Comparison of ENCODE assay signal across 21 cellular contexts in the genomic region with DNA sequence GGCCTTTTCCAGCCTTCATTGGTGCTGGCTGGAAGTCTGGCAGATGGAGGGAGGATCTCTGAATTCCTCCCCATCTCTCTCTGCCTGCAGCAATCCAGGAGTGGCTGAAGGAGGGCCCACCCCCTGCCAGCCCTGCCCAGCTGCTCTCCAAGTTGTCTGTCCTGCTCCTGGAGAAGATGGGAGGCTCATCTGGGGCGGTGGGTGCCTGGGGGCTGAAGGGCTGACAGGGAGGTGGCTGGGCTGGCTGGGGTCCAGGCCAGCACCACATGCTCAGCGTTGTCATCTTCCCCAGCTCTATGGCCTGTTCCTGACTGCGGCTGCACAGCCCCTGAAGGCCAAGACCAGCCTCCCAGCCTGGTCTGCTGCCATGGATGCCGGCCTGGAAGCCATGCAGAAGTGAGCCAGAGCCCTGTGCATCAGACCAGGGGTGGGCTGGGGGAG. TPM values are rescaled to one million over a fixed set of nuclear protein-coding genes. Genes with fewer than 3 reads are reported as not detected.
DNase-seq lines count a peak whose midpoint lies in the region; ATAC-seq and TF ChIP-seq lines count a peak whose summit lies in the region.
"Had no signal": no experiment of that assay in that cellular context is flagged by ENCODE, and none has a peak within 500 bp of the region (broad histone marks: within the 10 kb centered on the region; RNA-seq: fewer than 3 reads in every experiment).

No MANE protein-coding gene starts in this region.

- peaks cover 24% of the 10 kb centered on the region for H3K36me3 Mint-ChIP-seq in activated CD4-positive, alpha-beta T cell treated with anti-CD3 and anti-CD28 coated beads for 36 hours (ENCODE audit: low read depth)
- H3K36me3 Mint-ChIP-seq in GM23338 (ENCODE audit: low read depth): peaks cover 9% of the 10 kb centered on the region; the same call in 1 of the 3 replicates

- H3K36me3 ChIP-seq in uterus (no peaks in the 10 kb centered on the region), GM23338 (ENCODE audit: insufficient read depth) (no peaks in the 10 kb centered on the region)

- H3K9me3 Mint-ChIP-seq in activated CD4-positive, alpha-beta T cell treated with anti-CD3 and anti-CD28 coated beads for 36 hours (ENCODE audit: low read depth): no peaks in the 10 kb centered on the region
- H3K9me3 Mint-ChIP-seq in GM23338: no peaks in the 10 kb centered on the region
- H3K9me3 Mint-ChIP-seq: activated naive CD8-positive, alpha-beta T cell treated with anti-CD3 and anti-CD28 coated beads for 36 hours; central memory CD8-positive, alpha-beta T cell; naive B cell had no signal

- H3K9me3 ChIP-seq in uterus: no peaks in the 10 kb centered on the region
- H3K9me3 ChIP-seq: Caco-2 had no signal

- no peak for TF ChIP-seq POLR2A in uterus (IDR thresholded peaks at IDR 0.05)

- POLR2A ChIA-PET in activated CD4-positive, alpha-beta T cell treated with anti-CD3 and anti-CD28 coated beads for 36 hours (lab: Charles Lee): no interaction called here

- H3K4me2 ChIP-seq in GM23338: no peak overlapping the region

- DNase-seq in NCI-H82 (lab: John Stamatoyannopoulos, UW) (peak; percentile 75), NCI-H82 treated with DMSO at 0.1 percent for 48 hours (lab: John Stamatoyannopoulos, UW; ENCODE audit: unreplicated experiment) (no peak), uterus (no peak), NCI-H2081 treated with DMSO at 0.1 percent for 48 hours (lab: John Stamatoyannopoulos, UW) (no peak), GM23338 (ENCODE audit: low spot score) (no peak)
- DNase-seq in activated CD4-positive, alpha-beta T cell treated with anti-CD3 and anti-CD28 coated beads for 36 hours: no peak
- DNase-seq: activated naive CD8-positive, alpha-beta T cell treated with anti-CD3 and anti-CD28 coated beads for 36 hours; activated T-cell treated with anti-CD3 and anti-CD28 coated beads for 4 hours; Caco-2; head of caudate nucleus; left cardiac atrium; naive B cell; NCI-H2029; PC-3; right cardiac atrium; stimulated activated naive CD8-positive, alpha-beta T cell treated with anti-CD3 and anti-CD28 coated beads, Interleukin-15, Interleukin-2, amounts not matched to agents 100 U/mL and 50 U/mL, for 24 hours had no signal

- CTCF ChIA-PET in activated CD4-positive, alpha-beta T cell treated with anti-CD3 and anti-CD28 coated beads for 36 hours (lab: Charles Lee): no interaction called here

- no peaks in the 10 kb centered on the region for H4K20me1 ChIP-seq in GM23338 (replicated peaks; ENCODE audit: insufficient read depth)

- H3K27ac ChIP-seq in layer of hippocampus (ENCODE audit: low read depth, low read length) (peak overlapping the region; percentile 24), uterus (peak overlapping the region; percentile 40 to 56), GM23338 (ENCODE audit: low read depth) (no peak overlapping the region)

- H3K4me1 ChIP-seq in uterus (no peaks in the 10 kb centered on the region), GM23338 (ENCODE audit: insufficient read depth) (no peaks in the 10 kb centered on the region)
- H3K4me1 ChIP-seq: Caco-2 had no signal

- H3F3A ChIP-seq in GM23338 (replicated peaks; ENCODE audit: low read depth): no peaks in the 10 kb centered on the region

- no peaks in the 10 kb centered on the region for H3K9me2 ChIP-seq in GM23338 (ENCODE audit: insufficient read depth)

- H2AFZ ChIP-seq in GM23338: no peak overlapping the region

- H3K4me3 Mint-ChIP-seq in activated CD4-positive, alpha-beta T cell treated with anti-CD3 and anti-CD28 coated beads for 36 hours: no peak overlapping the region
- no peak overlapping the region for H3K4me3 Mint-ChIP-seq in GM23338
- H3K4me3 Mint-ChIP-seq: activated naive CD8-positive, alpha-beta T cell treated with anti-CD3 and anti-CD28 coated beads for 36 hours; central memory CD8-positive, alpha-beta T cell; naive B cell had no signal

- no peak overlapping the region for H3K27ac Mint-ChIP-seq in activated CD4-positive, alpha-beta T cell treated with anti-CD3 and anti-CD28 coated beads for 36 hours
- no peak overlapping the region for H3K27ac Mint-ChIP-seq in GM23338
- H3K27ac Mint-ChIP-seq: activated naive CD8-positive, alpha-beta T cell treated with anti-CD3 and anti-CD28 coated beads for 36 hours had no signal

- ATAC-seq in SK-N-SH treated with all-trans-retinoic acid at 6 μM for 48 hours (peak; percentile 53; the same call in 2 of the 3 replicates), GM23338 (no peak)
- no peak for ATAC-seq in activated CD4-positive, alpha-beta T cell treated with anti-CD3 and anti-CD28 coated beads for 36 hours
- ATAC-seq: activated CD4-positive, CD25-positive, alpha-beta regulatory T cell treated with anti-CD3 and anti-CD28 coated beads, Interleukin-2, amount 50 U/mL, for 24 hours; PC-3; right cardiac atrium; stimulated activated naive CD8-positive, alpha-beta T cell treated with anti-CD3 and anti-CD28 coated beads, Interleukin-15, Interleukin-2, amounts not matched to agents 100 U/mL and 50 U/mL, for 24 hours had no signal

- intact Hi-C loops in uterus (cut with DNase I; ENCODE audit: low total_unique reads): no loop called here
- intact Hi-C loops in activated CD4-positive, alpha-beta T cell treated with anti-CD3 and anti-CD28 coated beads for 36 hours (cut with DNase I, micrococcal nuclease): no loop called here

- no peak overlapping the region for H3K4me3 ChIP-seq in uterus
- H3K4me3 ChIP-seq in GM23338: no peak overlapping the region

- H3K27me3 Mint-ChIP-seq in activated CD4-positive, alpha-beta T cell treated with anti-CD3 and anti-CD28 coated beads for 36 hours: no peaks in the 10 kb centered on the region
- H3K27me3 Mint-ChIP-seq in GM23338 (ENCODE audit: insufficient read depth, low read depth, poor library complexity): peaks cover 12% of the 10 kb centered on the region
- H3K27me3 Mint-ChIP-seq: activated naive CD8-positive, alpha-beta T cell treated with anti-CD3 and anti-CD28 coated beads for 36 hours; central memory CD8-positive, alpha-beta T cell; naive B cell had no signal

- no peak for TF ChIP-seq CTCF in uterus (IDR thresholded peaks at IDR 0.05)
- no peak for TF ChIP-seq CTCF in GM23338 (conservative IDR thresholded peaks at IDR 0.05; ENCODE audit: low read depth in 2 of 2)

- H3K27me3 ChIP-seq in layer of hippocampus (ENCODE audit: control insufficient read depth, insufficient read depth, low read length) (no peaks in the 10 kb centered on the region), uterus (no peaks in the 10 kb centered on the region), GM23338 (ENCODE audit: insufficient read depth) (no peaks in the 10 kb centered on the region)

- H3K4me1 Mint-ChIP-seq in activated CD4-positive, alpha-beta T cell treated with anti-CD3 and anti-CD28 coated beads for 36 hours: no peaks in the 10 kb centered on the region
- H3K4me1 Mint-ChIP-seq in GM23338: peaks cover 2% of the 10 kb centered on the region; the same call in 2 of the 3 replicates
- H3K4me1 Mint-ChIP-seq: central memory CD8-positive, alpha-beta T cell had no signal

- H3K79me2 ChIP-seq in GM23338 (replicated peaks; ENCODE audit: insufficient read depth): no peaks in the 10 kb centered on the region

TF ChIP-seq in SK-N-SH treated with all-trans-retinoic acid at 6 μM for 48 hours, 23 proteins besides CTCF, POLR2A, EP300 and RAD21:
- peak; percentile 28; the same call in 1 of the 2 replicates for TF ChIP-seq TCF4 (CRISPR knock-in tag; IDR thresholded peaks at IDR 0.05; ENCODE audit: borderline replicate concordance)
- TF ChIP-seq ZFP3 (CRISPR knock-in tag; IDR thresholded peaks at IDR 0.05): no peak

TF ChIP-seq in GM23338, 12 proteins besides CTCF, POLR2A, EP300 and RAD21 (continues in another document):
- no peak for TF ChIP-seq EZH2phosphoT487 (IDR thresholded peaks at IDR 0.05; ENCODE audit: unreplicated experiment)

RNA-seq across cellular contexts. Expression of a gene that starts 12.2 kb away (rescaled TPM):
- 10 to 100 TPM in 2 of 4 donors, 1 to 10 TPM in 2; 3.6 to 28.5 (median 11.9) TPM for total RNA-seq in uterus
- total RNA-seq in activated CD4-positive, alpha-beta T cell treated with anti-CD3 and anti-CD28 coated beads for 36 hours: 100 to 1,000 TPM; 100 to 107 TPM
- total RNA-seq in GM23338 (2014; rRNA removed; shearing (Covaris generic)): 27.0 and 46.9 TPM in 2 replicates
- polyA plus RNA-seq in GM23338 (2016; fragmentation: Nextera tagmentation; extraction: Ambion mirVana): 21.1 and 21.7 TPM in 2 replicates

RNA-seq across cellular contexts. Expression of a gene that starts 12.3 kb away (rescaled TPM):
- 100 to 1,000 TPM in 3 of 4 donors, 10 to 100 TPM in 1; 87.9 to 231 (median 155) TPM for total RNA-seq in uterus
- 100 to 1,000 TPM; 258 to 268 TPM for total RNA-seq in activated CD4-positive, alpha-beta T cell treated with anti-CD3 and anti-CD28 coated beads for 36 hours
- total RNA-seq in GM23338 (2014; rRNA removed; shearing (Covaris generic)): 282 and 292 TPM in 2 replicates
- polyA plus RNA-seq in GM23338 (2016; fragmentation: Nextera tagmentation; extraction: Ambion mirVana): 102 and 109 TPM in 2 replicates

RNA-seq across cellular contexts. Expression of a gene that starts 16.5 kb away (rescaled TPM):
- 10 to 100 TPM; 11.3 to 43.6 (median 21.2) TPM for total RNA-seq in uterus
- total RNA-seq in activated CD4-positive, alpha-beta T cell treated with anti-CD3 and anti-CD28 coated beads for 36 hours: 10 to 100 TPM; 31.8 to 34.4 TPM
- total RNA-seq in GM23338 (2014; rRNA removed; shearing (Covaris generic)): 20.9 and 30.8 TPM in 2 replicates
- polyA plus RNA-seq in GM23338 (2016; fragmentation: Nextera tagmentation; extraction: Ambion mirVana): 7.8 and 9.8 TPM in 2 replicates

RNA-seq across cellular contexts. Expression of a gene that starts 17.0 kb away (rescaled TPM):
- 10 to 100 TPM; 12.0 to 81.5 (median 20.9) TPM for total RNA-seq in uterus
- 10 to 100 TPM; 38.6 to 56.5 TPM for total RNA-seq in activated CD4-positive, alpha-beta T cell treated with anti-CD3 and anti-CD28 coated beads for 36 hours
- 26.9 and 30.2 TPM in 2 replicates for total RNA-seq in GM23338 (2014; rRNA removed; shearing (Covaris generic))
- 32.1 and 37.0 TPM in 2 replicates for polyA plus RNA-seq in GM23338 (2016; fragmentation: Nextera tagmentation; extraction: Ambion mirVana)

RNA-seq across cellular contexts. Expression of a gene that starts 47.2 kb away (rescaled TPM):
- total RNA-seq in uterus: 10 to 100 TPM in 3 of 4 donors, 1 to 10 TPM in 1; 2.6 to 30.8 (median 17.0) TPM
- 1 to 10 TPM; 8.3 to 8.8 TPM for total RNA-seq in activated CD4-positive, alpha-beta T cell treated with anti-CD3 and anti-CD28 coated beads for 36 hours
- total RNA-seq in GM23338 (2014; rRNA removed; shearing (Covaris generic)): 23.4 and 28.8 TPM in 2 replicates
- 23.5 and 26.1 TPM in 2 replicates for polyA plus RNA-seq in GM23338 (2016; fragmentation: Nextera tagmentation; extraction: Ambion mirVana)
- total RNA-seq: A172 had no signal
